13 cellular contexts compared by ENCODE assay signal in the genomic region with DNA sequence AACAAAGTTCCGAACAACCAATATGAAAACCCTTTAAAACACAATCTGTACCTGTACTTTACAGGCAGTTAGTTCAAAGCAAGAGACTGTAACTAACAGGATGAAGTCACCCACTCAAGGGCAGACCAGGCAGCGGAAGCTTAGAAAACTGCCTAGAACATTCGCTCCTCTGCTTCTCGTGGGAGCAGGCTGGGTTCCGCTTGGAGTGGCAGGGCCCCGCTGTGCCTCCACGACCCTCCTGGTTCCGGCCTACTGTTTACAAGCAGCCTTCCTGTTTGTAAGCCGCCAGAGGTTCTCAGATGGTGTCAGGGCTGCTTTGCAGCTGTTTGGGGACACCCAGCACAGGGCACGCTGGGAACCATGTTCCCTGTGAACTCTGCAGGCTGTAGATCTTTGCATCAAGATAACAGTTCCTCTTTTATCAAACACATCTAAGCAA. TPM values are rescaled to one million over a fixed set of nuclear protein-coding genes. Genes with fewer than 3 reads are reported as not detected.
DNase-seq lines count a peak whose midpoint lies in the region; ATAC-seq and TF ChIP-seq lines count a peak whose summit lies in the region.
"Had no signal": no experiment of that assay in that cellular context is flagged by ENCODE, and none has a peak within 500 bp of the region (broad histone marks: within the 10 kb centered on the region; RNA-seq: fewer than 3 reads in every experiment).

No MANE protein-coding gene starts in this region.

- H3K79me2 ChIP-seq in GM23338 (replicated peaks; ENCODE audit: insufficient read depth) (no peaks in the 10 kb centered on the region), osteoblast (ENCODE audit: insufficient read depth, low read length) (no peaks in the 10 kb centered on the region)

- H3K27ac Mint-ChIP-seq in CD4-positive, alpha-beta T cell = peak overlapping the region; percentile 65
- H3K27ac Mint-ChIP-seq in GM23338 = no peak overlapping the region

- no peaks in the 10 kb centered on the region for H3K27me3 ChIP-seq in CD4-positive, alpha-beta T cell (ENCODE audit: control insufficient read depth, insufficient read depth, low read length)
- no peaks in the 10 kb centered on the region for H3K27me3 ChIP-seq in GM23338 (ENCODE audit: insufficient read depth)
- no peaks in the 10 kb centered on the region for H3K27me3 ChIP-seq in adrenal gland
- H3K27me3 ChIP-seq in osteoblast (ENCODE audit: insufficient read depth, low read length) = peaks cover 55% of the 10 kb centered on the region
- H3K27me3 ChIP-seq in ascending aorta = no peaks in the 10 kb centered on the region
- H3K27me3 ChIP-seq: colonic mucosa, ovary, vagina had no signal

- CTCF ChIA-PET in CD4-positive, alpha-beta T cell (lab: Charles Lee) = no interaction called here

- no peak overlapping the region for H3K27ac ChIP-seq in CD4-positive, alpha-beta T cell (ENCODE audit: low read depth, low read length)
- H3K27ac ChIP-seq in GM23338 (ENCODE audit: low read depth) (no peak overlapping the region), adrenal gland (peak overlapping the region in 3 of 5 donors; percentile 12 to 80 (median 54)), osteoblast (ENCODE audit: low read depth, low read length) (no peak overlapping the region), ascending aorta (no peak overlapping the region)
- H3K27ac ChIP-seq: colonic mucosa, ovary, vagina had no signal

- H3K4me3 Mint-ChIP-seq in CD4-positive, alpha-beta T cell = no peak overlapping the region
- H3K4me3 Mint-ChIP-seq in GM23338 = no peak overlapping the region
- H3K4me3 Mint-ChIP-seq: T-helper 17 cell had no signal

- DNase-seq in CD4-positive, alpha-beta T cell = peak in 2 of 10 experiments; percentile 8 to 12
- no peak for DNase-seq in GM23338 (ENCODE audit: low spot score)
- DNase-seq in adrenal gland = peak in 5 of 7 donors; percentile 44 to 61 (median 54)
- peak; percentile 70 for DNase-seq in osteoblast (ENCODE audit: insufficient read length, low spot score, missing footprints)
- DNase-seq in SW 1271 (lab: John Stamatoyannopoulos, UW) = no peak
- no peak for DNase-seq in ascending aorta (ENCODE audit: low spot score in 2 of 2)
- DNase-seq: colonic mucosa, NCI-H1436, ovary, T-helper 17 cell had no signal

- H3F3A ChIP-seq in GM23338 (replicated peaks; ENCODE audit: low read depth) = no peaks in the 10 kb centered on the region

- no peak for TF ChIP-seq CTCF in CD4-positive, alpha-beta T cell (IDR thresholded peaks at IDR 0.05)
- no peak for TF ChIP-seq CTCF in GM23338 (conservative IDR thresholded peaks at IDR 0.05; ENCODE audit: low read depth in 2 of 2)
- no peak for TF ChIP-seq CTCF in adrenal gland (IDR thresholded peaks at IDR 0.05)
- no peak for TF ChIP-seq CTCF in osteoblast (IDR thresholded peaks at IDR 0.05; ENCODE audit: extremely low read depth, low read depth, low read length)
- no peak for TF ChIP-seq CTCF in ascending aorta (IDR thresholded peaks at IDR 0.05)

- peak; percentile 61 for ATAC-seq in CD4-positive, alpha-beta T cell (ENCODE audit: poor library complexity)
- ATAC-seq in GM23338 = no peak
- no peak for ATAC-seq in HG03565 (IDR thresholded peaks at IDR 0.05; ENCODE audit: unreplicated experiment)
- ATAC-seq: T-helper 17 cell had no signal

- intact Hi-C loops in CD4-positive, alpha-beta T cell (cut with DNase I, micrococcal nuclease) = loop anchor here (5.0 kb wide), 2 partner anchors 317 to 332 kb away; no protein-coding TSS in a partner anchor
- intact Hi-C loops in adrenal gland (cut with DNase I) (loop anchor here (5.0 kb wide), 1 partner anchor 132 kb away; no protein-coding TSS in a partner anchor), ascending aorta (cut with DNase I) (loop anchor here (5.0 kb wide), 1 partner anchor 72 kb away; no protein-coding TSS in a partner anchor)

- POLR2A ChIA-PET in CD4-positive, alpha-beta T cell (lab: Charles Lee) = no interaction called here

- 49 to 83% (median 63%) methylated on average over 8 to 10 of the region's 10 CpGs for WGBS in adrenal gland, 4 donors

- H3K9me3 Mint-ChIP-seq in CD4-positive, alpha-beta T cell = no peaks in the 10 kb centered on the region
- H3K9me3 Mint-ChIP-seq in GM23338 = no peaks in the 10 kb centered on the region

- no peaks in the 10 kb centered on the region for H4K20me1 ChIP-seq in GM23338 (replicated peaks; ENCODE audit: insufficient read depth)
- H4K20me1 ChIP-seq in osteoblast (ENCODE audit: insufficient read depth, low read length) = no peaks in the 10 kb centered on the region

- H3K36me3 ChIP-seq in GM23338 (ENCODE audit: insufficient read depth) (no peaks in the 10 kb centered on the region), adrenal gland (replicated peaks in 1 of 2) (no peaks in the 10 kb centered on the region), osteoblast (ENCODE audit: insufficient read depth, low read length) (no peaks in the 10 kb centered on the region), ascending aorta (no peaks in the 10 kb centered on the region)
- H3K36me3 ChIP-seq: colonic mucosa, ovary, vagina had no signal

- peaks cover 6% of the 10 kb centered on the region; the same call in 1 of the 2 replicates for H3K4me1 ChIP-seq in GM23338 (ENCODE audit: insufficient read depth)
- peaks cover 10 to 42% of the 10 kb centered on the region in 2 donors for H3K4me1 ChIP-seq in adrenal gland (replicated peaks in 1 of 2)
- H3K4me1 ChIP-seq in osteoblast (ENCODE audit: insufficient read depth, low read length) = no peaks in the 10 kb centered on the region
- H3K4me1 ChIP-seq in ascending aorta = peaks cover 14 to 17% of the 10 kb centered on the region in 2 donors
- H3K4me1 ChIP-seq: colonic mucosa had no signal

- no peak overlapping the region for H3K4me3 ChIP-seq in GM23338
- H3K4me3 ChIP-seq in adrenal gland = no peak overlapping the region
- no peak overlapping the region for H3K4me3 ChIP-seq in osteoblast (ENCODE audit: insufficient read depth, low read length)
- no peak overlapping the region for H3K4me3 ChIP-seq in ascending aorta
- H3K4me3 ChIP-seq: colonic mucosa, ovary, vagina had no signal

- no peak for TF ChIP-seq POLR2A in adrenal gland (IDR thresholded peaks at IDR 0.05)

- H3K9me2 ChIP-seq in GM23338 (ENCODE audit: insufficient read depth) = no peaks in the 10 kb centered on the region

- H3K4me2 ChIP-seq in GM23338 (no peak overlapping the region), osteoblast (ENCODE audit: insufficient read depth, low read length) (no peak overlapping the region)

- no peaks in the 10 kb centered on the region for H3K36me3 Mint-ChIP-seq in CD4-positive, alpha-beta T cell (ENCODE audit: low read depth)
- H3K36me3 Mint-ChIP-seq in GM23338 (ENCODE audit: low read depth) = no peaks in the 10 kb centered on the region

- peak overlapping the region; percentile 78; the same call in 1 of the 2 replicates for H2AFZ ChIP-seq in GM23338
- H2AFZ ChIP-seq in osteoblast (ENCODE audit: low read length) = no peak overlapping the region

- peaks cover 24% of the 10 kb centered on the region for H3K4me1 Mint-ChIP-seq in CD4-positive, alpha-beta T cell (ENCODE audit: low read depth)
- peaks cover 44% of the 10 kb centered on the region for H3K4me1 Mint-ChIP-seq in GM23338

- H3K9me3 ChIP-seq in CD4-positive, alpha-beta T cell (ENCODE audit: control insufficient read depth, low read length) = no peaks in the 10 kb centered on the region
- H3K9me3 ChIP-seq in adrenal gland (replicated peaks in 1 of 3) (no peaks in the 10 kb centered on the region), osteoblast (ENCODE audit: low read depth, low read length) (no peaks in the 10 kb centered on the region), ascending aorta (no peaks in the 10 kb centered on the region)
- H3K9me3 ChIP-seq: colonic mucosa, ovary, vagina had no signal

- H3K27me3 Mint-ChIP-seq in CD4-positive, alpha-beta T cell = peaks cover 4% of the 10 kb centered on the region
- peaks cover 17% of the 10 kb centered on the region for H3K27me3 Mint-ChIP-seq in GM23338 (ENCODE audit: insufficient read depth, low read depth, poor library complexity)

TF ChIP-seq in GM23338, 12 proteins besides CTCF, POLR2A, EP300 and RAD21 (continues in another document):
- TF ChIP-seq JUNB (IDR thresholded peaks at IDR 0.05; ENCODE audit: unreplicated experiment) = no peak
- TF ChIP-seq NANOG (IDR thresholded peaks at IDR 0.05; ENCODE audit: borderline replicate concordance) = no peak
- TF ChIP-seq ZNF331 (CRISPR knock-in tag; IDR thresholded peaks at IDR 0.05; ENCODE audit: low read depth) = no peak
- no peak for TF ChIP-seq EZH2 (IDR thresholded peaks at IDR 0.05; ENCODE audit: low read depth, unreplicated experiment)
- TF ChIP-seq, protein P1, sequence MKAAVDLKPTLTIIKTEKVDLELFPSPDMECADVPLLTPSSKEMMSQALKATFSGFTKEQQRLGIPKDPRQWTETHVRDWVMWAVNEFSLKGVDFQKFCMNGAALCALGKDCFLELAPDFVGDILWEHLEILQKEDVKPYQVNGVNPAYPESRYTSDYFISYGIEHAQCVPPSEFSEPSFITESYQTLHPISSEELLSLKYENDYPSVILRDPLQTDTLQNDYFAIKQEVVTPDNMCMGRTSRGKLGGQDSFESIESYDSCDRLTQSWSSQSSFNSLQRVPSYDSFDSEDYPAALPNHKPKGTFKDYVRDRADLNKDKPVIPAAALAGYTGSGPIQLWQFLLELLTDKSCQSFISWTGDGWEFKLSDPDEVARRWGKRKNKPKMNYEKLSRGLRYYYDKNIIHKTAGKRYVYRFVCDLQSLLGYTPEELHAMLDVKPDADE (IDR thresholded peaks at IDR 0.05) = no peak

RNA-seq across cellular contexts. Expression of gene CIB4, which starts 31.3 kb away (rescaled TPM):
- total RNA-seq in CD4-positive, alpha-beta T cell = not detected
- total RNA-seq in GM23338 (2014; rRNA removed; shearing (Covaris generic)) = not detected in 2 replicates
- not detected in 2 replicates for polyA plus RNA-seq in GM23338 (2016; fragmentation: Nextera tagmentation; extraction: Ambion mirVana)
- total RNA-seq in adrenal gland = 1 to 10 TPM in 6 of 8 donors, not detected in 2; 2.2 to 6.9 (median 3.5) TPM
- polyA plus RNA-seq in adrenal gland = 10 to 100 TPM in 1 of 3 donors, 1 to 10 TPM in 2; 3.3 to 10.1 (median 5.3) TPM
- not detected in 2 replicates for total RNA-seq in osteoblast
- total RNA-seq in ascending aorta = not detected
- total RNA-seq: colonic mucosa, ovary, T-helper 17 cell, vagina had no signal
- polyA plus RNA-seq: keratinocyte had no signal

Comparison
In these comparisons a context has a peak if more than half of its experiments do, and no peak if none do; other contexts are left out.
1. DNase-seq: peak in adrenal gland (5 of 7) and osteoblast (single experiment); none in GM23338 (single experiment), SW 1271 (0 of 2) and ascending aorta (0 of 2).
2. H3K27ac ChIP-seq: peak in adrenal gland (3 of 5); none in CD4-positive, alpha-beta T cell (single experiment), GM23338 (single experiment), osteoblast (single experiment) and ascending aorta (0 of 2).